Comparison of ENCODE assay signal across 8 cellular contexts in the genomic region with DNA sequence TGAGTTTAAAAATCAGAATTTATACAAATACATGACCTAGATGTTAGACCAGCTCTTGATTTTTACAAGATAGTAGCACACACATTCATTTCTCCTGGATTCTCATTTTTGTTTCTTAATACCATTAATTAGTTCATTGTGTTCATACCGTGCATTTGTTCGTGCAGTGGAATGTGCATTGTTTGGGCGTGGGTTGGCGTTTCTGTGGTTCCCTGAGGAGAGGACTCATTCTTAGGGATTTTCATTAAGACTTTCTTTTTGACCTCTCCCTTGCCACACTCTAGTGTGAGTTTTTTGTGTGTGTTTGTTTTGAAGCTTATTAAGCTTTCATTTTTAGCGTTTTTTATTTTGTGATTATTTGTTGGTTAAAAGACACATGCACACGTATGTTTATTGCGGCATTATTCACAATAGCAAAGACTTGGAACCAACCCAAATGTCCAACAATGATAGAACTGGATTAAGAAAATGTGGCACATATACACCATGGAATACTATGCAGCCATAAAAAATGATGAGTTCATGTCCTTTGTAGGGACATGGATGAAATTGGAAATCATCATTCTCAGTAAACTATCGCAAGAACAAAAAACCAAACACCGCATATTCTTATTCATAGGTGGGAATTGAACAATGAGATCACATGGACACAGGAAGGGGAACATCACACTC. TPM values are rescaled to one million over a fixed set of nuclear protein-coding genes. Genes with fewer than 3 reads are reported as not detected.
DNase-seq lines count a peak whose midpoint lies in the region; ATAC-seq and TF ChIP-seq lines count a peak whose summit lies in the region.
"Not testable (repeated sequence)": the region's sequence is repeated elsewhere in the genome, so short reads cannot be mapped to it uniquely, and the experiment has no call there.

No MANE protein-coding gene starts in this region.

- peak; percentile 88 for DNase-seq in AG08395 (ENCODE audit: low spot score)
- DNase-seq in EH (ENCODE audit: low read depth): peak; percentile 76
- DNase-seq in breast epithelium (ENCODE audit: low spot score in 2 of 2); naive B cell; suprapubic skin (ENCODE audit: low spot score in 2 of 2): not testable (repeated sequence)
- DNase-seq in foreskin fibroblast: peak; percentile 72 to 83

- H3K36me3 ChIP-seq in HEK293 (ENCODE audit: control insufficient read depth in 2 of 2, insufficient read depth in 1 of 2, low read length in 2 of 2); breast epithelium; suprapubic skin: not testable (repeated sequence)

- H3K9me3 ChIP-seq in HEK293 (ENCODE audit: control insufficient read depth, insufficient read depth, low read depth, low read length); breast epithelium; suprapubic skin: not testable (repeated sequence)

- not testable (repeated sequence) for H3K27me3 ChIP-seq in breast epithelium, suprapubic skin

- not testable (repeated sequence) for TF ChIP-seq POLR2A in breast epithelium (IDR thresholded peaks at IDR 0.05); suprapubic skin (IDR thresholded peaks at IDR 0.05)

- H3K27ac Mint-ChIP-seq in naive B cell: peak overlapping the region in 4 of 6 donors; percentile 39 to 91 (median 59)

- H3K9me3 Mint-ChIP-seq in naive B cell: not testable (repeated sequence)

- not testable (repeated sequence) for H3K4me3 Mint-ChIP-seq in naive B cell

- POLR2A ChIA-PET in HEK293 (lab: Yijun Ruan, JAX): interaction anchor here (1.3 kb wide), 1 partner anchor 34 kb away, joined by 4 read pairs; no protein-coding TSS in a partner anchor

- H3K27me3 Mint-ChIP-seq in naive B cell: not testable (repeated sequence)

- not testable (repeated sequence) for ATAC-seq in naive B cell (ENCODE audit: low read depth in 2 of 2)

- not testable (repeated sequence) for TF ChIP-seq EP300 in suprapubic skin (IDR thresholded peaks at IDR 0.05)

- H3K4me3 ChIP-seq in HEK293 (ENCODE audit: low read depth, low read length); breast epithelium; foreskin fibroblast (ENCODE audit: low read depth in 1 of 2, low read length in 2 of 2); suprapubic skin: not testable (repeated sequence)

- 70% methylated on average over 8 of the region's 9 CpGs for WGBS in suprapubic skin

- H3K36me3 Mint-ChIP-seq in naive B cell: peaks cover 5 to 30% of the 10 kb centered on the region in 2 donors

- intact Hi-C loops in breast epithelium (cut with DNase I; ENCODE audit: low total_unique reads): loop anchor here (5.0 kb wide), 1 partner anchor 1067 kb away; no protein-coding TSS in a partner anchor

- not testable (repeated sequence) for H3K4me1 ChIP-seq in HEK293 (ENCODE audit: control insufficient read depth, insufficient read depth, low read length); breast epithelium; suprapubic skin

- not testable (repeated sequence) for TF ChIP-seq CTCF in HEK293 (tag by site-specific recombination; IDR thresholded peaks at IDR 0.05); VCaP (conservative IDR thresholded peaks at IDR 0.05); breast epithelium (IDR thresholded peaks at IDR 0.05); foreskin fibroblast (IDR thresholded peaks at IDR 0.05; ENCODE audit: low read depth, low read length); suprapubic skin (IDR thresholded peaks at IDR 0.05)

- not testable (repeated sequence) for H3K27ac ChIP-seq in HEK293 (ENCODE audit: extremely low read depth, low read depth, low read length)
- peak overlapping the region; percentile 84 for H3K27ac ChIP-seq in VCaP
- H3K27ac ChIP-seq in breast epithelium: peak overlapping the region; percentile 2 to 9
- H3K27ac ChIP-seq in suprapubic skin: peak overlapping the region; percentile 41

- peaks cover 45 to 71% (median 52%) of the 10 kb centered on the region in 3 donors for H3K4me1 Mint-ChIP-seq in naive B cell

- CTCF ChIA-PET in HEK293 (lab: Yijun Ruan, JAX): interaction anchor here (0.6 to 1.6 kb wide), 8 partner anchors 10 to 295 kb away, joined by 3 to 9 read pairs (median 4); no protein-coding TSS in a partner anchor

TF ChIP-seq in HEK293, 187 proteins besides CTCF, POLR2A, EP300 and RAD21:
- TF ChIP-seq, protein P1, sequence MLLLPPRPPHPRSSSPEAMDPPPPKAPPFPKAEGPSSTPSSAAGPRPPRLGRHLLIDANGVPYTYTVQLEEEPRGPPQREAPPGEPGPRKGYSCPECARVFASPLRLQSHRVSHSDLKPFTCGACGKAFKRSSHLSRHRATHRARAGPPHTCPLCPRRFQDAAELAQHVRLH (tag by site-specific recombination; IDR thresholded peaks at IDR 0.05): peak; percentile 62
- peak; percentile 95 for TF ChIP-seq ZNF146 (tag by site-specific recombination; IDR thresholded peaks at IDR 0.05)

RNA-seq across cellular contexts. Expression of a gene that starts 15.8 kb away (rescaled TPM):
- 10 to 100 TPM; 45.6 to 57.1 (median 47.2) TPM for total RNA-seq in breast epithelium
- 10 to 100 TPM; 18.4 to 49.1 (median 35.3) TPM for polyA plus RNA-seq in naive B cell (ENCODE audit: low read depth in 6 of 6)
- total RNA-seq in suprapubic skin: 10 to 100 TPM; 54.4 to 99.1 (median 63.1) TPM
